ENCODE assay signal across 11 cellular contexts in genomic region chr21:35343046-35343816, GRCh38.
DNase-seq lines count a peak whose midpoint lies in the region; ATAC-seq, FAIRE-seq and TF ChIP-seq lines count a peak whose summit lies in the region.
"Had no signal": no experiment of that assay in that cellular context is flagged by ENCODE, and none has a peak within 500 bp of the region (broad histone marks: within the 10 kb centered on the region; RNA-seq: fewer than 3 reads in every experiment).

No MANE protein-coding gene starts in this region.

- no peaks in the 10 kb centered on the region for H3K27me3 Mint-ChIP-seq in astrocyte (ENCODE audit: low read depth, unreplicated experiment)

- WGBS in GM23248 (ENCODE audit: low coverage in 1 of 2, low lambda C conversion rate in 2 of 2, missing lambda C conversion rate in 2 of 2), 2 experiments = 84 to 86% methylated on average over 6 of the region's 6 CpGs

- peaks cover 3% of the 10 kb centered on the region for H3K4me1 Mint-ChIP-seq in astrocyte (ENCODE audit: low read depth, unreplicated experiment)

- TF ChIP-seq CTCF in OCI-LY1 (IDR thresholded peaks at IDR 0.05; ENCODE audit: low read length) = no peak
- no peak for TF ChIP-seq CTCF in astrocyte (IDR thresholded peaks at IDR 0.05; ENCODE audit: insufficient read depth, low read depth, low read length)

- no peak overlapping the region for H3K27ac ChIP-seq in BLaER1
- no peak overlapping the region for H3K27ac ChIP-seq in OCI-LY1 (ENCODE audit: low read depth, low read length, poor library complexity, severe bottlenecking)
- no peak overlapping the region for H3K27ac ChIP-seq in astrocyte (ENCODE audit: low read depth, low read length)
- no peak overlapping the region for H3K27ac ChIP-seq in GM23248
- H3K27ac ChIP-seq: cardiac muscle cell had no signal

- H3K36me3 ChIP-seq in BLaER1 (no peaks in the 10 kb centered on the region), OCI-LY1 (ENCODE audit: insufficient read depth, low read length) (no peaks in the 10 kb centered on the region; the same call in 1 of the 2 replicates), astrocyte (ENCODE audit: insufficient read depth, low read length) (no peaks in the 10 kb centered on the region), GM23248 (ENCODE audit: low read depth) (no peaks in the 10 kb centered on the region)
- H3K36me3 ChIP-seq: cardiac muscle cell had no signal

- H3K36me3 Mint-ChIP-seq in astrocyte (ENCODE audit: low read depth, unreplicated experiment) = peaks cover 2% of the 10 kb centered on the region

- H3K27me3 ChIP-seq in BLaER1 = no peaks in the 10 kb centered on the region; the same call in 1 of the 2 replicates
- no peaks in the 10 kb centered on the region; the same call in 1 of the 2 replicates for H3K27me3 ChIP-seq in OCI-LY1 (ENCODE audit: insufficient read depth, low read length)
- peaks cover 3% of the 10 kb centered on the region for H3K27me3 ChIP-seq in astrocyte (ENCODE audit: insufficient read depth, low read length)
- H3K27me3 ChIP-seq in GM23248 (replicated peaks; ENCODE audit: insufficient read depth) = no peaks in the 10 kb centered on the region

- no peak overlapping the region for H3K9ac ChIP-seq in BLaER1
- no peak overlapping the region for H3K9ac ChIP-seq in OCI-LY1 (ENCODE audit: low read length)
- H3K9ac ChIP-seq in astrocyte (ENCODE audit: low read length) = no peak overlapping the region
- H3K9ac ChIP-seq in GM23248 = no peak overlapping the region

- H2AFZ ChIP-seq in OCI-LY1 (ENCODE audit: low read length) (peak overlapping the region; percentile 75), astrocyte (ENCODE audit: low read depth, low read length) (no peak overlapping the region), GM23248 (no peak overlapping the region)

- no peak for ATAC-seq in HG03378 (IDR thresholded peaks at IDR 0.05; ENCODE audit: unreplicated experiment)

- H3K4me1 ChIP-seq in BLaER1 = peaks cover 7% of the 10 kb centered on the region; the same call in 1 of the 2 replicates
- peaks cover 16% of the 10 kb centered on the region for H3K4me1 ChIP-seq in OCI-LY1 (ENCODE audit: insufficient read depth, low read length, severe bottlenecking)
- H3K4me1 ChIP-seq in astrocyte (ENCODE audit: insufficient read depth, low read length) = no peaks in the 10 kb centered on the region
- H3K4me1 ChIP-seq in GM23248 (ENCODE audit: insufficient read depth) = 0 out of 2 replicates have a peak, but pooled peaks cover 5% of the 10 kb centered on the region

- H3K9me2 ChIP-seq in OCI-LY1 (ENCODE audit: low read depth, low read length) = no peaks in the 10 kb centered on the region
- no peaks in the 10 kb centered on the region for H3K9me2 ChIP-seq in GM23248 (ENCODE audit: insufficient read depth)

- H3K79me2 ChIP-seq in OCI-LY1 (ENCODE audit: insufficient read depth, low read length) = no peaks in the 10 kb centered on the region
- no peaks in the 10 kb centered on the region for H3K79me2 ChIP-seq in astrocyte (ENCODE audit: insufficient read depth, low read length)
- H3K79me2 ChIP-seq in GM23248 (ENCODE audit: insufficient read depth) = no peaks in the 10 kb centered on the region

- FAIRE-seq in astrocyte (lab: Jason Lieb, UNC) = no peak
- FAIRE-seq: H54 had no signal

- H3K4me3 ChIP-seq in BLaER1 (no peak overlapping the region), OCI-LY1 (ENCODE audit: low read depth, low read length, poor library complexity, severe bottlenecking) (no peak overlapping the region), astrocyte (ENCODE audit: insufficient read depth, low read depth, low read length) (no peak overlapping the region), GM23248 (no peak overlapping the region)
- H3K4me3 ChIP-seq: cardiac muscle cell had no signal

- peak overlapping the region; percentile 1; the same call in 1 of the 2 replicates for H3K4me2 ChIP-seq in BLaER1
- peak overlapping the region; percentile 25 for H3K4me2 ChIP-seq in OCI-LY1 (ENCODE audit: low read length)
- H3K4me2 ChIP-seq in astrocyte (ENCODE audit: low read length) = peak overlapping the region; percentile 34
- no peak overlapping the region for H3K4me2 ChIP-seq in GM23248 (ENCODE audit: unreplicated experiment)

- DNase-seq in Daoy (ENCODE audit: low read depth) = peak; percentile 45
- DNase-seq in astrocyte (ENCODE audit: low read depth) = peak; percentile 47
- no peak for DNase-seq in SW 1271 (lab: John Stamatoyannopoulos, UW)
- DNase-seq in GM23248 = no peak
- DNase-seq in NCI-H2196 treated with DMSO at 0.1 percent for 48 hours (lab: John Stamatoyannopoulos, UW; ENCODE audit: unreplicated experiment) = no peak
- DNase-seq: occipital lobe had no signal

- in situ Hi-C loops in GM23248 (cut with MboI) = no loop called here

- H3K9me3 Mint-ChIP-seq in astrocyte (ENCODE audit: unreplicated experiment) = peaks cover 9% of the 10 kb centered on the region

- H3F3A ChIP-seq in OCI-LY1 (ENCODE audit: insufficient read depth, low read length) (no peaks in the 10 kb centered on the region), GM23248 (ENCODE audit: insufficient read depth) (no peaks in the 10 kb centered on the region)

- no peak overlapping the region for H3K27ac Mint-ChIP-seq in astrocyte (ENCODE audit: unreplicated experiment)

- H4K20me1 ChIP-seq in BLaER1 (no peaks in the 10 kb centered on the region), OCI-LY1 (ENCODE audit: insufficient read depth, low read length) (no peaks in the 10 kb centered on the region), astrocyte (ENCODE audit: insufficient read depth, low read length) (no peaks in the 10 kb centered on the region), GM23248 (ENCODE audit: insufficient read depth) (no peaks in the 10 kb centered on the region)

- H3K4me3 Mint-ChIP-seq in astrocyte (ENCODE audit: unreplicated experiment) = no peak overlapping the region

- peaks cover 13% of the 10 kb centered on the region for H3K9me3 ChIP-seq in BLaER1
- H3K9me3 ChIP-seq in OCI-LY1 (ENCODE audit: low read length) = no peaks in the 10 kb centered on the region
- no peaks in the 10 kb centered on the region for H3K9me3 ChIP-seq in astrocyte (ENCODE audit: insufficient read depth, low read depth, low read length)
- H3K9me3 ChIP-seq in GM23248 (ENCODE audit: low read depth) = no peaks in the 10 kb centered on the region

Comparison
In these comparisons a context has a peak if more than half of its experiments do, and no peak if none do; other contexts are left out.
1. DNase-seq: peak in Daoy (single experiment) and astrocyte (single experiment); none in SW 1271 (0 of 2), GM23248 (single experiment) and NCI-H2196 treated with DMSO at 0.1 percent for 48 hours (single experiment).